In the genomic region with DNA sequence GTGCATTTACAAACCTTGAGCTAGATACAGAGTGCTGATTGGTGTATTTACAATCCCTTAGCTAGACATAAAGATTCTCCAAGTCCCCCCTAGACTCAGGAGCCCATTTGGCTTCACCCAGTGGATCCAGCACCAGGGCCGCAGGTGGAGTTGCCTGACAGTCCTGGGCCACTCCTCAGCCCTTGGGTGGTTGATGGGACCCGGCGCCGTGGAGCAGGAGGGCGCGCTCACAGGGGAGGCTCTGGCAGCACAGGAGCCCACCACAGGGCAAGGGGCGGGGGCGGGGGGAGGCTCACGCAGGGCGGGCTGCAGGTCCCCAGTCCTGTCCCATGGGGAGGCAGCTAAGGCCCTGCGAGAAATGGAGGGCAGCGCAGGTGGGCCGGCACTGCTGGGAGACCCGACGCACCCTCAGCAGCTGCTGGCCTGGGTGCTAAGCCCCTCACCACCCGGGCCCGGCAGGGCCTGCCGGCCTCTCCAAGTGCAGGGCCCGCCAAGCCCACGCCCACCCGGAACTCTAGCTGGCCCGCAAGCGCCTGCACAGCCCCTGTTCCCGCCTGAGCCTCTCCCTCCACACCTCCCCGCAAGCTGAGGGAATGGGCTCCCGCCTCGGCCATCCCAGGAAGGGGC, we compare ENCODE assay signal across 9 cellular contexts.
"Had no signal": no experiment of that assay in that cellular context is flagged by ENCODE, and none has a peak within 500 bp of the region (broad histone marks: within the 10 kb centered on the region; RNA-seq: fewer than 3 reads in every experiment).

No MANE protein-coding gene starts in this region.

- H3K4me1 ChIP-seq: HAP-1 had no signal

- H3K36me3 ChIP-seq: HAP-1 had no signal

- ATAC-seq: HCT116, HepG2 had no signal

- DNase-seq: GM23248, GOT3, H7, HFFc6 had no signal

- H3K4me3 Mint-ChIP-seq: HFFc6, IgD-negative memory B cell had no signal

- H3K4me3 ChIP-seq: GM23248, HAP-1 had no signal

- H3K27me3 Mint-ChIP-seq: IgD-negative memory B cell had no signal

- H3K27ac ChIP-seq: GM23248, HL-60 had no signal

- H3K27ac Mint-ChIP-seq: HFFc6, IgD-negative memory B cell had no signal

- H3K9me3 ChIP-seq: HAP-1 had no signal
